Comparison of ENCODE assay signal across 8 cellular contexts in genomic region chr17:82241926-82242697, GRCh38. TPM values are rescaled to one million over a fixed set of nuclear protein-coding genes. Genes with fewer than 3 reads are reported as not detected.
DNase-seq lines count a peak whose midpoint lies in the region; ATAC-seq, FAIRE-seq and TF ChIP-seq lines count a peak whose summit lies in the region.

No MANE protein-coding gene starts in this region.

- peaks cover 14 to 58% (median 21%) of the 10 kb centered on the region in 4 donors for H3K36me3 ChIP-seq in sigmoid colon

- ATAC-seq in T-helper 17 cell: no peak
- ATAC-seq in HG02852 (IDR thresholded peaks at IDR 0.05; ENCODE audit: unreplicated experiment): no peak

- H3K27ac ChIP-seq in sigmoid colon: peak overlapping the region; percentile 81 to 90 (median 86)

- peak; percentile 58 for DNase-seq in Caki2 (ENCODE audit: low read depth)
- DNase-seq in T-helper 17 cell: no peak
- peak; percentile 58 for DNase-seq in fibroblast of the aortic adventitia (ENCODE audit: low read depth)
- peak; percentile 84 for DNase-seq in sigmoid colon
- DNase-seq in activated CD8-positive, alpha-beta memory T cell treated with anti-CD3 and anti-CD28 coated beads, Interleukin-2, amount 50 U/mL, for 4 hours: no peak
- DNase-seq in H54 (ENCODE audit: insufficient read length, low spot score): no peak
- DNase-seq in occipital lobe (lab: John Stamatoyannopoulos, UW): no peak

- H3K36me3 Mint-ChIP-seq in T-helper 17 cell (ENCODE audit: low read depth): peaks cover 12% of the 10 kb centered on the region

- peak overlapping the region; percentile 59 for H3K4me3 Mint-ChIP-seq in T-helper 17 cell

- peaks cover 0 to 98% (median 90%) of the 10 kb centered on the region in 4 donors for H3K4me1 ChIP-seq in sigmoid colon

- no peak for TF ChIP-seq EP300 in sigmoid colon (IDR thresholded peaks at IDR 0.05)

- TF ChIP-seq CTCF in fibroblast of the aortic adventitia (IDR thresholded peaks at IDR 0.05; ENCODE audit: insufficient read depth, low read length) (no peak), sigmoid colon (IDR thresholded peaks at IDR 0.05) (no peak)

- H3K27me3 Mint-ChIP-seq in T-helper 17 cell: no peaks in the 10 kb centered on the region

- no peaks in the 10 kb centered on the region for H3K27me3 ChIP-seq in sigmoid colon

- in situ Hi-C loops in Caki2 (cut with HindIII; ENCODE audit: low pct_unique_long_range_greater_than_20kb, low sequenced_read_pairs): no loop called here

- peaks cover 42% of the 10 kb centered on the region for H3K4me1 Mint-ChIP-seq in T-helper 17 cell

- WGBS in sigmoid colon, 2 donors: 52 to 55% methylated on average over 20 of the region's 20 CpGs

- intact Hi-C loops in sigmoid colon (cut with DNase I): loop anchor here (2.0 kb wide), 1 partner anchor 31 kb away; the partner anchor contains the start of gene CSNK1D

- no peak overlapping the region for H3K4me3 ChIP-seq in fibroblast of the aortic adventitia (ENCODE audit: low read depth, low read length)
- peak overlapping the region in 1 of 4 donors; percentile 11 for H3K4me3 ChIP-seq in sigmoid colon

- H3K9me3 ChIP-seq in T-helper 17 cell (ENCODE audit: control insufficient read depth, low read length, poor library complexity, severe bottlenecking) (no peaks in the 10 kb centered on the region), sigmoid colon (no peaks in the 10 kb centered on the region)

- peak overlapping the region; percentile 84 for H3K27ac Mint-ChIP-seq in T-helper 17 cell

- FAIRE-seq in H54 (lab: Jason Lieb, UNC): no peak

- TF ChIP-seq POLR2A in sigmoid colon (IDR thresholded peaks at IDR 0.05): no peak
- no peak for TF ChIP-seq POLR2A in H54 (IDR thresholded peaks at IDR 0.05; ENCODE audit: low read depth, low read length)

RNA-seq across cellular contexts. Expression of gene SLC16A3, which starts 13.3 kb away (rescaled TPM):
- total RNA-seq in Caki2 (2014; rRNA removed; shearing (Covaris generic); ENCODE audit: low replicate concordance): 589 and 677 TPM in 2 replicates
- 10 to 100 TPM; 47.2 to 56.2 TPM for total RNA-seq in T-helper 17 cell
- total RNA-seq in fibroblast of the aortic adventitia (ENCODE audit: low replicate concordance): 13.0 and 44.6 TPM in 2 replicates
- 10 to 100 TPM in 3 of 4 donors, 1 to 10 TPM in 1; 9.6 to 19.7 (median 11.6) TPM for total RNA-seq in sigmoid colon
- 100 to 1,000 TPM in 1 of 3 donors, 10 to 100 TPM in 2; 10.8 to 140 (median 37.9) TPM for polyA plus RNA-seq in sigmoid colon
- total RNA-seq in occipital lobe: 4.2 TPM

RNA-seq across cellular contexts. Expression of gene CCDC57, which starts 29.5 kb away (rescaled TPM):
- 8.4 and 10.8 TPM in 2 replicates for total RNA-seq in Caki2 (2014; rRNA removed; shearing (Covaris generic); ENCODE audit: low replicate concordance)
- total RNA-seq in T-helper 17 cell: 10 to 100 TPM; 79.1 to 89.0 TPM
- total RNA-seq in fibroblast of the aortic adventitia (ENCODE audit: low replicate concordance): 15.2 and 37.4 TPM in 2 replicates
- total RNA-seq in sigmoid colon: 10 to 100 TPM; 13.3 to 34.1 (median 20.8) TPM
- 10 to 100 TPM; 17.4 to 47.8 (median 25.4) TPM for polyA plus RNA-seq in sigmoid colon
- 18.6 TPM for total RNA-seq in occipital lobe

RNA-seq across cellular contexts. Expression of gene CSNK1D, which starts 31.4 kb away (rescaled TPM):
- total RNA-seq in Caki2 (2014; rRNA removed; shearing (Covaris generic); ENCODE audit: low replicate concordance): 73.2 and 80.4 TPM in 2 replicates
- 100 to 1,000 TPM; 218 to 273 TPM for total RNA-seq in T-helper 17 cell
- total RNA-seq in fibroblast of the aortic adventitia (ENCODE audit: low replicate concordance): 28.9 and 52.7 TPM in 2 replicates
- 10 to 100 TPM; 45.1 to 61.2 (median 48.9) TPM for total RNA-seq in sigmoid colon
- 100 to 1,000 TPM in 1 of 3 donors, 10 to 100 TPM in 2; 55.9 to 142 (median 86.2) TPM for polyA plus RNA-seq in sigmoid colon
- total RNA-seq in occipital lobe: 23.9 TPM

Comparison
In these comparisons a context has a peak if more than half of its experiments do, and no peak if none do; other contexts are left out.
1. DNase-seq: peak in Caki2 (single experiment), fibroblast of the aortic adventitia (single experiment) and sigmoid colon (single experiment); none in T-helper 17 cell (0 of 3), activated CD8-positive, alpha-beta memory T cell treated with anti-CD3 and anti-CD28 coated beads, Interleukin-2, amount 50 U/mL, for 4 hours (single experiment), H54 (single experiment) and occipital lobe (single experiment).
2. RNA of gene SLC16A3, which starts 13.3 kb away (total RNA-seq): 589 to 677 TPM in Caki2; 47.2 to 56.2 TPM in T-helper 17 cell, 13.0 to 44.6 TPM in fibroblast of the aortic adventitia, 9.6 to 19.7 TPM in sigmoid colon and 4.2 TPM in occipital lobe (single experiment); every median in the first group is over 10 times any median in the second.